Comparison of ENCODE assay signal across 18 cellular contexts in the genomic region with DNA sequence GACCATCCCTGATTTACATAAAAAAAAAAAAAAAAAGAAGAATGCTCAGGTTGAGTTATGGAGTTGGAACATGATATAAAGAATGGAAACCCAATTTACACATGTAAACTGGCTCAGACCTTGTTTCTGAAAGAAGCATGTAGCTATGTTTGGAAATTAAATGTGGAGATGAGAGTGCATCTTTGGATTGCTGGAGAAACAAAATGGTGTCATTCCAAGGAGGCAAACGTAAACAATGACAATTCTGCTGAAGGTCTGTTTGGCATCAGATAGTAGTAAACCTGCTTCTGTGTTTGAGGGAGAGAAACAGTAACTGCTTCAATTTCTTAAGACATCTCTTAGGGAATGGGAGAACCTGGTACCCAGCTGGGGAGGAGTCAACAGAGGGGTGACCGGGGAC. TPM values are rescaled to one million over a fixed set of nuclear protein-coding genes. Genes with fewer than 3 reads are reported as not detected.
DNase-seq lines count a peak whose midpoint lies in the region; TF ChIP-seq lines count a peak whose summit lies in the region.
"Had no signal": no experiment of that assay in that cellular context is flagged by ENCODE, and none has a peak within 500 bp of the region (broad histone marks: within the 10 kb centered on the region; RNA-seq: fewer than 3 reads in every experiment).

No MANE protein-coding gene starts in this region.

- no peak overlapping the region for H2AFZ ChIP-seq in H9 (ENCODE audit: low read length)

- no peak overlapping the region for H3K14ac ChIP-seq in H9 (ENCODE audit: insufficient read depth, low read length)

- no peak overlapping the region for H3T11ph ChIP-seq in H9 (ENCODE audit: low read length)

- H4K8ac ChIP-seq in H9 (replicated peaks; ENCODE audit: insufficient read length, low read depth, low read length) = no peak overlapping the region

- H3K27ac Mint-ChIP-seq in H9 (peak overlapping the region; percentile 97 to 100 (median 99)), glutamatergic neuron (ENCODE audit: unreplicated experiment) (no peak overlapping the region)
- H3K27ac Mint-ChIP-seq: activated CD4-positive, alpha-beta T cell treated with anti-CD3 and anti-CD28 coated beads for 36 hours; activated naive CD8-positive, alpha-beta T cell had no signal

- H2BK20ac ChIP-seq in H9 (ENCODE audit: low read depth, low read length, poor library complexity, severe bottlenecking) = no peak overlapping the region

- H3K36me3 Mint-ChIP-seq in H9 (ENCODE audit: insufficient read depth in 1 of 3, low read depth in 3 of 3) (peaks cover 45 to 83% (median 55%) of the 10 kb centered on the region in 3 experiments; a peak in 6 of 7 replicates), glutamatergic neuron (ENCODE audit: unreplicated experiment) (no peaks in the 10 kb centered on the region)
- H3K36me3 Mint-ChIP-seq: activated naive CD8-positive, alpha-beta T cell had no signal

- peaks cover 22% of the 10 kb centered on the region for H3K4me1 ChIP-seq in H9 (ENCODE audit: insufficient read depth, low read length)
- no peaks in the 10 kb centered on the region for H3K4me1 ChIP-seq in prostate gland (replicated peaks)
- H3K4me1 ChIP-seq: BLaER1 treated with 17β-estradiol and CSF1 and Interleukin-3, amounts not matched to agents 10 nM and 100 nM; colonic mucosa; right lobe of liver had no signal

- WGBS in H9 (ENCODE audit: extremely low coverage, insufficient read length, low lambda C conversion rate) = no CpG with 5 or more reads among the region's 2 CpGs
- WGBS in prostate gland = 53% methylated on average over 2 of the region's 2 CpGs

- no peaks in the 10 kb centered on the region for H3K9me3 Mint-ChIP-seq in H9
- H3K9me3 Mint-ChIP-seq in glutamatergic neuron (ENCODE audit: unreplicated experiment) = peaks cover 2% of the 10 kb centered on the region

- TF ChIP-seq CTCF in H9 (conservative IDR thresholded peaks at IDR 0.05) (no peak), prostate gland (IDR thresholded peaks at IDR 0.05) (no peak), glutamatergic neuron (IDR thresholded peaks at IDR 0.05; ENCODE audit: partially characterized antibody, unreplicated experiment) (no peak)

- no peak overlapping the region for H2BK5ac ChIP-seq in H9 (ENCODE audit: insufficient read length, low read length)

- H3K18ac ChIP-seq in H9 (ENCODE audit: insufficient read length, low read depth, low read length) = no peak overlapping the region

- peaks cover 73 to 81% of the 10 kb centered on the region in 2 experiments for H3K4me1 Mint-ChIP-seq in H9
- peaks cover 8% of the 10 kb centered on the region for H3K4me1 Mint-ChIP-seq in glutamatergic neuron (ENCODE audit: low read depth, unreplicated experiment)
- H3K4me1 Mint-ChIP-seq: activated CD4-positive, alpha-beta T cell treated with anti-CD3 and anti-CD28 coated beads for 36 hours had no signal

- intact Hi-C loops in prostate gland (cut with DNase I) = no loop called here

- H3K79me2 ChIP-seq in H9 (ENCODE audit: insufficient read depth, low read length) = no peaks in the 10 kb centered on the region; the same call in 1 of the 2 replicates

- H4K20me1 ChIP-seq in H9 (ENCODE audit: control insufficient read depth, insufficient read depth, insufficient read length) = no peaks in the 10 kb centered on the region

- peak overlapping the region; percentile 78 for H3K4me2 ChIP-seq in H9 (ENCODE audit: insufficient read depth, insufficient read length, low read length)
- H3K4me2 ChIP-seq: BLaER1 treated with 17β-estradiol and CSF1 and Interleukin-3, amounts not matched to agents 10 nM and 100 nM had no signal

- no peaks in the 10 kb centered on the region for H3K36me3 ChIP-seq in prostate gland
- H3K36me3 ChIP-seq: BLaER1 treated with 17β-estradiol and CSF1 and Interleukin-3, amounts not matched to agents 10 nM and 100 nM; colonic mucosa; right lobe of liver had no signal

- DNase-seq in H9 = no peak
- DNase-seq in caudate nucleus (lab: John Stamatoyannopoulos, UW) = peak in 1 of 61 donors; percentile 25
- DNase-seq in iris pigment epithelial cell (ENCODE audit: low read depth) = peak; percentile 13
- no peak for DNase-seq in prostate gland (ENCODE audit: low spot score)
- no peak for DNase-seq in cortex of kidney (lab: John Stamatoyannopoulos, UW)
- DNase-seq in NCI-H2081 treated with DMSO at 0.1 percent for 48 hours (lab: John Stamatoyannopoulos, UW) = no peak
- no peak for DNase-seq in glutamatergic neuron
- no peak for DNase-seq in ecto neural progenitor cell (ENCODE audit: low spot score)
- DNase-seq: activated CD4-positive, alpha-beta T cell treated with anti-CD3 and anti-CD28 coated beads for 36 hours; colonic mucosa; KBM-7; left cardiac atrium; mucosa of descending colon; NCI-H1694; right lobe of liver had no signal

- no peak overlapping the region for H3K9ac ChIP-seq in H9 (ENCODE audit: extremely low read depth, insufficient read length, low read length)
- H3K9ac ChIP-seq: BLaER1 treated with 17β-estradiol and CSF1 and Interleukin-3, amounts not matched to agents 10 nM and 100 nM had no signal

- TF ChIP-seq POLR2A in prostate gland (IDR thresholded peaks at IDR 0.05) = no peak

- H3K23ac ChIP-seq in H9 (ENCODE audit: insufficient read length, low read depth, low read length) = no peak overlapping the region

- no peak overlapping the region for H4K91ac ChIP-seq in H9 (ENCODE audit: insufficient read length, low read depth, low read length)

- H2BK15ac ChIP-seq in H9 (ENCODE audit: low read depth, low read length) = no peak overlapping the region

- H3K9me3 ChIP-seq in H9 (ENCODE audit: control insufficient read depth, low read depth, low read length) = no peaks in the 10 kb centered on the region
- no peaks in the 10 kb centered on the region for H3K9me3 ChIP-seq in prostate gland
- H3K9me3 ChIP-seq: BLaER1 treated with 17β-estradiol and CSF1 and Interleukin-3, amounts not matched to agents 10 nM and 100 nM; colonic mucosa; mucosa of descending colon; right lobe of liver had no signal

- no peak overlapping the region for H3K56ac ChIP-seq in H9 (ENCODE audit: insufficient read length, low read depth, low read length)

- no peak overlapping the region for H3K4ac ChIP-seq in H9 (ENCODE audit: low read depth, low read length)

- no peak overlapping the region for H4K5ac ChIP-seq in H9 (ENCODE audit: insufficient read length, low read depth, low read length)

- H3K4me3 Mint-ChIP-seq in H9 (peak overlapping the region; percentile 62 to 70; a peak in 4 of 5 replicates), glutamatergic neuron (ENCODE audit: unreplicated experiment) (no peak overlapping the region)
- H3K4me3 Mint-ChIP-seq: activated CD4-positive, alpha-beta T cell treated with anti-CD3 and anti-CD28 coated beads for 36 hours; activated naive CD8-positive, alpha-beta T cell had no signal

- H3K23me2 ChIP-seq in H9 (ENCODE audit: insufficient read length, low read depth, low read length, poor library complexity, severe bottlenecking) = no peaks in the 10 kb centered on the region

- H3K27me3 Mint-ChIP-seq in H9 (ENCODE audit: low read depth) (no peaks in the 10 kb centered on the region; the same call in 1 of the 2 replicates), glutamatergic neuron (ENCODE audit: unreplicated experiment) (no peaks in the 10 kb centered on the region)
- H3K27me3 Mint-ChIP-seq: activated CD4-positive, alpha-beta T cell treated with anti-CD3 and anti-CD28 coated beads for 36 hours; activated naive CD8-positive, alpha-beta T cell had no signal

- H2BK120ac ChIP-seq in H9 (ENCODE audit: low read depth, low read length, poor library complexity, severe bottlenecking) = no peak overlapping the region

- H3K4me3 ChIP-seq in prostate gland = no peak overlapping the region
- H3K4me3 ChIP-seq: BLaER1 treated with 17β-estradiol and CSF1 and Interleukin-3, amounts not matched to agents 10 nM and 100 nM; colonic mucosa; mucosa of descending colon; right lobe of liver had no signal

- H3K27ac ChIP-seq in H9 (ENCODE audit: insufficient read length, low read depth, low read length) = peak overlapping the region; percentile 96
- H3K27ac ChIP-seq in caudate nucleus (ENCODE audit: low read depth, low read length) = peak overlapping the region; percentile 92
- peak overlapping the region; percentile 40 to 61 for H3K27ac ChIP-seq in prostate gland
- H3K27ac ChIP-seq: BLaER1 treated with 17β-estradiol and CSF1 and Interleukin-3, amounts not matched to agents 10 nM and 100 nM; colonic mucosa; right lobe of liver had no signal

- no peaks in the 10 kb centered on the region for H3K79me1 ChIP-seq in H9 (ENCODE audit: insufficient read depth, low read depth, low read length, poor library complexity, severe bottlenecking)

- no peak overlapping the region for H2AK5ac ChIP-seq in H9 (ENCODE audit: insufficient read length, low read length)

- H2BK12ac ChIP-seq in H9 (ENCODE audit: insufficient read length, low read depth, low read length) = peak overlapping the region; percentile 8

- H3K27me3 ChIP-seq in H9 (ENCODE audit: insufficient read depth, low read length) (no peaks in the 10 kb centered on the region), prostate gland (replicated peaks; ENCODE audit: insufficient read depth) (no peaks in the 10 kb centered on the region)
- H3K27me3 ChIP-seq: BLaER1 treated with 17β-estradiol and CSF1 and Interleukin-3, amounts not matched to agents 10 nM and 100 nM; colonic mucosa; right lobe of liver had no signal

RNA-seq across cellular contexts. Expression of a gene that starts 23.6 kb away (rescaled TPM):
- total RNA-seq in H9 (2021) = 137 and 138 TPM in 2 replicates
- total RNA-seq in prostate gland = 100 to 1,000 TPM in 1 of 2 donors, 10 to 100 TPM in 1; 19.4 to 256 TPM
- total RNA-seq in glutamatergic neuron (ENCODE audit: unreplicated experiment) = 8.7 TPM
- total RNA-seq: OCI-LY7 had no signal
